In the genomic region with DNA sequence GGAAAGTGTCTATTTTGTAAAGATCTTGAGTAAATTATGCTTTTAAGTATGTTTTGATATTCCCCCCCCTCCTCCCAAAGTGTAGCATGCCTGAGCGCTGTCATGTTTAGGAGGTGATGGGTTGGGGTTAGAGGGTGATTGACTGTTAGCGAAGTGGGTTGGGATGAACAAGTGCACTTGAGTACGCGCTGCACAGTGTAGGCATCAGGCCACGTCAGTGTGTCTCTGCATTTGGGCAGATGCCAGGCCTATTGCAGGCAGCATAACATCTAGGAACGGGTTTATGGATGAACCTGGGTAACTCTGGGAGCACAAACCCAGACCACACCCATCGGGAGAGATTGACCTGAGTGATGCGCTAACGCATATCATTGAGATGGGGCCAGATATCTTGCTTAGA, we compare ENCODE assay signal across 20 cellular contexts.
A peak's percentile ranks its signal among the peaks of the same experiment; 100 is the strongest.
DNase-seq lines count a peak whose midpoint lies in the region; ATAC-seq and TF ChIP-seq lines count a peak whose summit lies in the region.
"Had no signal": no experiment of that assay in that cellular context is flagged by ENCODE, and none has a peak within 500 bp of the region (broad histone marks: within the 10 kb centered on the region; RNA-seq: fewer than 3 reads in every experiment).

No MANE protein-coding gene starts in this region.

- H3K27me3 ChIP-seq in left ventricle myocardium inferior (ENCODE audit: low read depth), result no peaks in the 10 kb centered on the region
- H3K27me3 ChIP-seq: BE2C had no signal

- no peaks in the 10 kb centered on the region for H3K9me3 ChIP-seq in left ventricle myocardium inferior (replicated peaks)
- H3K9me3 ChIP-seq: BE2C, HAP-1 had no signal

- intact Hi-C loops in Right ventricle myocardium superior (cut with DNase I) (no loop called here), left ventricle myocardium inferior (cut with micrococcal nuclease) (no loop called here)

- TF ChIP-seq CTCF in left ventricle myocardium inferior (IDR thresholded peaks at IDR 0.05; ENCODE audit: borderline replicate concordance), result no peak

- no peak overlapping the region for H3K4me3 ChIP-seq in left ventricle myocardium inferior
- H3K4me3 ChIP-seq: GM12878, HAP-1 had no signal

- DNase-seq in Right ventricle myocardium superior (no peak), left ventricle myocardium inferior (no peak), NCI-H510A (lab: John Stamatoyannopoulos, UW) (peak; percentile 27), NCI-H748 (lab: John Stamatoyannopoulos, UW; ENCODE audit: unreplicated experiment) (peak; percentile 55), putamen (ENCODE audit: low spot score) (peak; percentile 22), NCI-H1930 (lab: John Stamatoyannopoulos, UW) (no peak)
- no peak for DNase-seq in activated CD4-positive, CD25-positive, alpha-beta regulatory T cell treated with anti-CD3 and anti-CD28 coated beads, Interleukin-2, amount 50 U/mL, for 72 hours
- DNase-seq: ACHN; BE2C; C1 segment of cervical spinal cord; CD4-positive, CD25-positive, alpha-beta regulatory T cell; CD8-positive, alpha-beta memory T cell; COR-L47; DMS 273 treated with DMSO at 0.1 percent for 48 hours; DMS53; DND-41; EL had no signal

- peak; percentile 53 for ATAC-seq in Right ventricle myocardium superior (ENCODE audit: poor library complexity)
- ATAC-seq: GM12878 had no signal

- no peaks in the 10 kb centered on the region for H3K36me3 ChIP-seq in left ventricle myocardium inferior
- H3K36me3 ChIP-seq: BE2C, HAP-1 had no signal

- no peaks in the 10 kb centered on the region for H3K4me1 ChIP-seq in left ventricle myocardium inferior

- H3K27ac ChIP-seq in left ventricle myocardium inferior (replicated peaks), result no peak overlapping the region
- H3K27ac ChIP-seq: HL-60 had no signal

Comparison
In these comparisons a context has a peak if more than half of its experiments do, and no peak if none do; other contexts are left out.
1. DNase-seq: peak in NCI-H510A (single experiment), NCI-H748 (single experiment) and putamen (single experiment); none in Right ventricle myocardium superior (single experiment), left ventricle myocardium inferior (single experiment), NCI-H1930 (0 of 2) and activated CD4-positive, CD25-positive, alpha-beta regulatory T cell treated with anti-CD3 and anti-CD28 coated beads, Interleukin-2, amount 50 U/mL, for 72 hours (single experiment).